In genomic region chr1:233971753-233972152, GRCh38 we compare ENCODE assay signal across 23 cellular contexts.
"Had no signal": no experiment of that assay in that cellular context is flagged by ENCODE, and none has a peak within 500 bp of the region (broad histone marks: within the 10 kb centered on the region; RNA-seq: fewer than 3 reads in every experiment).

No MANE protein-coding gene starts in this region.

- H3K4me3 ChIP-seq: coronary artery, dorsolateral prefrontal cortex, esophagus muscularis mucosa, gastroesophageal sphincter, heart left ventricle, hepatocyte, left lung, lower lobe of right lung, mucosa of descending colon had no signal

- H3K4me1 ChIP-seq: esophagus muscularis mucosa, foreskin keratinocyte, gastroesophageal sphincter, heart left ventricle, left lung, lower lobe of right lung had no signal

- H3K79me2 ChIP-seq: hepatocyte had no signal

- H2AFZ ChIP-seq: hepatocyte had no signal

- H3K36me3 Mint-ChIP-seq: immature natural killer cell, mesothelial cell of epicardium had no signal

- H3K4me2 ChIP-seq: hepatocyte had no signal

- H3K27ac ChIP-seq: coronary artery, dorsolateral prefrontal cortex, esophagus muscularis mucosa, foreskin keratinocyte, gastroesophageal sphincter, heart left ventricle, hepatocyte, left lung, lower lobe of right lung had no signal

- H3K27ac Mint-ChIP-seq: immature natural killer cell, mesothelial cell of epicardium had no signal

- H3K36me3 ChIP-seq: esophagus muscularis mucosa, gastroesophageal sphincter, heart left ventricle, left lung, lower lobe of right lung had no signal

- ATAC-seq: foreskin keratinocyte, gastroesophageal sphincter, heart left ventricle, left cardiac atrium, left lung, left ventricle myocardium superior, mucosa of descending colon had no signal

- H3K4me1 Mint-ChIP-seq: immature natural killer cell, mesothelial cell of epicardium had no signal

- H3K9me3 Mint-ChIP-seq: mesothelial cell of epicardium had no signal

- H3K27me3 ChIP-seq: dorsolateral prefrontal cortex, esophagus muscularis mucosa, foreskin keratinocyte, heart left ventricle, hepatocyte, left lung had no signal

- FAIRE-seq: colon, endothelial cell of umbilical vein, frontal cortex had no signal

- H3K9me3 ChIP-seq: esophagus muscularis mucosa, gastroesophageal sphincter, heart left ventricle, left lung, lower lobe of right lung, mucosa of descending colon had no signal

- H3K4me3 Mint-ChIP-seq: immature natural killer cell, mesothelial cell of epicardium had no signal

- DNase-seq: dermis blood vessel endothelial cell; dorsolateral prefrontal cortex; effector CD4-positive, alpha-beta T cell; effector memory CD4-positive, alpha-beta T cell; foreskin keratinocyte; heart left ventricle; hypothalamus; immature natural killer cell; islet precursor cell; left cardiac atrium; left lung; left ventricle myocardium superior; lower lobe of right lung; mesenchymal stem cell; mucosa of descending colon had no signal
